In genomic region chr9:37035472-37036236, GRCh38 we compare ENCODE assay signal across 11 cellular contexts. TPM values are rescaled to one million over a fixed set of nuclear protein-coding genes. Genes with fewer than 3 reads are reported as not detected.
DNase-seq lines count a peak whose midpoint lies in the region; ATAC-seq and TF ChIP-seq lines count a peak whose summit lies in the region.
"Had no signal": no experiment of that assay in that cellular context is flagged by ENCODE, and none has a peak within 500 bp of the region (broad histone marks: within the 10 kb centered on the region; RNA-seq: fewer than 3 reads in every experiment).

No MANE protein-coding gene starts in this region.

- peak overlapping the region; percentile 96 for H3K9ac ChIP-seq in BLaER1

- WGBS in heart right ventricle, 2 donors: 3 to 7% methylated on average over 37 to 39 of the region's 39 CpGs

- intact Hi-C loops in activated B cell treated with CpG ODN at 0.5 μM for 24 hours (cut with micrococcal nuclease): loop anchor here (1.0 to 2.0 kb wide), 3 partner anchors 152 to 273 kb away; no protein-coding TSS in a partner anchor
- intact Hi-C loops in heart right ventricle (cut with DNase I): no loop called here

- TF ChIP-seq CTCF in GM13976 (IDR thresholded peaks at IDR 0.05; ENCODE audit: borderline replicate concordance, control extremely low read depth, extremely low read depth, insufficient read depth, missing control alignments) (no peak), activated B cell treated with CpG ODN at 0.5 μM for 24 hours (IDR thresholded peaks at IDR 0.05) (no peak), heart right ventricle (IDR thresholded peaks at IDR 0.05) (no peak)

- H3K36me3 Mint-ChIP-seq in activated B cell treated with CpG ODN at 0.5 μM for 24 hours (ENCODE audit: low read depth): peaks cover 52% of the 10 kb centered on the region

- H3K27me3 ChIP-seq in BLaER1 (peaks cover 100% of the 10 kb centered on the region), heart right ventricle (peaks cover 41 to 100% (median 100%) of the 10 kb centered on the region in 7 donors)

- no peak for ATAC-seq in activated B cell treated with CpG ODN at 0.5 μM for 24 hours (ENCODE audit: low read depth)
- no peak for ATAC-seq in heart right ventricle

- CTCF ChIA-PET in activated B cell treated with CpG ODN at 0.5 μM for 24 hours (lab: Charles Lee): interaction anchor here (0.7 to 5.4 kb wide), 11 partner anchors 10 to 376 kb away, joined by 3 to 25 read pairs (median 4); partner anchors contain the start of gene ZCCHC7

- H3K4me1 ChIP-seq in BLaER1 (peaks cover 33% of the 10 kb centered on the region), heart right ventricle (peaks cover 10 to 47% (median 42%) of the 10 kb centered on the region in 9 donors)

- H4K20me1 ChIP-seq in BLaER1: peaks cover 85% of the 10 kb centered on the region

- H3K36me3 ChIP-seq in BLaER1: no peaks in the 10 kb centered on the region
- no peaks in the 10 kb centered on the region for H3K36me3 ChIP-seq in heart right ventricle
- H3K36me3 ChIP-seq: tibial artery had no signal

- H3K9me3 ChIP-seq in BLaER1: no peaks in the 10 kb centered on the region
- H3K9me3 ChIP-seq in heart right ventricle: no peaks in the 10 kb centered on the region
- H3K9me3 ChIP-seq: tibial artery had no signal

- peaks cover 71% of the 10 kb centered on the region for H3K4me1 Mint-ChIP-seq in activated B cell treated with CpG ODN at 0.5 μM for 24 hours

- peak overlapping the region; percentile 96 for H3K27ac Mint-ChIP-seq in activated B cell treated with CpG ODN at 0.5 μM for 24 hours

- peak overlapping the region; percentile 98 for H3K27ac ChIP-seq in BLaER1
- H3K27ac ChIP-seq in heart right ventricle: no peak overlapping the region
- H3K27ac ChIP-seq: tibial artery had no signal

- DNase-seq in GM13976 (ENCODE audit: low spot score) (peak; percentile 46), activated B cell treated with CpG ODN at 0.5 μM for 24 hours (peak; percentile 47), islet precursor cell (peak; percentile 67), NCI-H524 (lab: John Stamatoyannopoulos, UW) (no peak), DMS 273 (lab: John Stamatoyannopoulos, UW; ENCODE audit: unreplicated experiment) (no peak), heart right ventricle (no peak)
- DNase-seq in effector CD8-positive, alpha-beta T cell (lab: John Stamatoyannopoulos, UW): no peak
- DNase-seq: midbrain, tibial artery had no signal

- POLR2A ChIA-PET in activated B cell treated with CpG ODN at 0.5 μM for 24 hours (lab: Charles Lee): interaction anchor here (0.5 to 6.6 kb wide), 39 partner anchors 10 to 1253 kb away, joined by 3 to 175 read pairs (median 10); partner anchors contain the start of gene ZCCHC7

- H3K4me3 ChIP-seq in BLaER1 (peak overlapping the region; percentile 88), heart right ventricle (peak overlapping the region in 2 of 10 donors; percentile 6 to 7)

- no peaks in the 10 kb centered on the region for H3K9me3 Mint-ChIP-seq in activated B cell treated with CpG ODN at 0.5 μM for 24 hours

- no peaks in the 10 kb centered on the region for H3K27me3 Mint-ChIP-seq in activated B cell treated with CpG ODN at 0.5 μM for 24 hours

- in situ Hi-C loops in GM13976 (cut with MboI; ENCODE audit: low sequenced_read_pairs, unreplicated experiment): loop anchor here (10.0 kb wide), 1 partner anchor 369 kb away; no protein-coding TSS in a partner anchor

- peak overlapping the region; percentile 88 for H3K4me2 ChIP-seq in BLaER1

- H3K4me3 Mint-ChIP-seq in activated B cell treated with CpG ODN at 0.5 μM for 24 hours: peak overlapping the region; percentile 90

RNA-seq across cellular contexts. Expression of gene PAX5, which starts 1.6 kb away (rescaled TPM):
- total RNA-seq in activated B cell treated with CpG ODN at 0.5 μM for 24 hours (580 and 619 TPM in 2 replicates), heart right ventricle (under 1 TPM in 1 of 10 donors, not detected in 9; 0.09 TPM)
- under 1 TPM in 1 of 2 donors, not detected in 1; under 0.01 TPM for polyA plus RNA-seq in heart right ventricle
- total RNA-seq: M059J had no signal

Comparison
In these comparisons a context has a peak if more than half of its experiments do, and no peak if none do; other contexts are left out.
1. DNase-seq: peak in GM13976 (single experiment), activated B cell treated with CpG ODN at 0.5 μM for 24 hours (single experiment) and islet precursor cell (single experiment); none in NCI-H524 (0 of 2), DMS 273 (single experiment), effector CD8-positive, alpha-beta T cell (single experiment) and heart right ventricle (0 of 2).
2. RNA of gene PAX5, which starts 1.6 kb away (total RNA-seq): 580 to 619 TPM in activated B cell treated with CpG ODN at 0.5 μM for 24 hours; 0.09 TPM in heart right ventricle; every median in the first group is over 100 times any median in the second.